In genomic region chr6:116387374-116387773, GRCh38 we compare ENCODE assay signal across 8 cellular contexts. TPM values are rescaled to one million over a fixed set of nuclear protein-coding genes. Genes with fewer than 3 reads are reported as not detected.
DNase-seq lines count a peak whose midpoint lies in the region; ATAC-seq and TF ChIP-seq lines count a peak whose summit lies in the region.

No MANE protein-coding gene starts in this region.

- in situ Hi-C loops in GM13976 (cut with MboI; ENCODE audit: low sequenced_read_pairs, unreplicated experiment), result no loop called here

- peak; percentile 29 for DNase-seq in GM13976 (ENCODE audit: low spot score)
- DNase-seq in M059J (ENCODE audit: low read depth), result peak; percentile 80
- peak; percentile 51 to 56 for DNase-seq in foreskin fibroblast
- DNase-seq in mucosa of gallbladder (ENCODE audit: low spot score), result no peak
- no peak for DNase-seq in COLO829 (ENCODE audit: low spot score)
- no peak for DNase-seq in erythroblast (lab: John Stamatoyannopoulos, UW)
- no peak for DNase-seq in activated CD4-positive, CD25-positive, alpha-beta regulatory T cell (lab: John Stamatoyannopoulos, UW)

- no peak overlapping the region for H3K4me3 ChIP-seq in foreskin fibroblast (ENCODE audit: low read depth in 1 of 2, low read length in 2 of 2)

- TF ChIP-seq CTCF in GM13976 (IDR thresholded peaks at IDR 0.05; ENCODE audit: borderline replicate concordance, control extremely low read depth, extremely low read depth, insufficient read depth, missing control alignments) (no peak), foreskin fibroblast (IDR thresholded peaks at IDR 0.05; ENCODE audit: low read depth, low read length) (no peak)

- no peak for TF ChIP-seq POLR2A in erythroblast (IDR thresholded peaks at IDR 0.05; ENCODE audit: low read length)

- peak; percentile 66 for ATAC-seq in GM21825 (IDR thresholded peaks at IDR 0.05; ENCODE audit: unreplicated experiment)

RNA-seq across cellular contexts. Expression of gene DSE, which starts 16.6 kb away (rescaled TPM):
- total RNA-seq in M059J (2014; rRNA removed; shearing (Covaris generic)), result 15.4 and 24.5 TPM in 2 replicates
- 24.9 TPM for total RNA-seq in mucosa of gallbladder

Comparison
In these comparisons a context has a peak if more than half of its experiments do, and no peak if none do; other contexts are left out.
1. DNase-seq: peak in GM13976 (single experiment), M059J (single experiment) and foreskin fibroblast (2 of 2); none in mucosa of gallbladder (single experiment), COLO829 (single experiment), erythroblast (0 of 2) and activated CD4-positive, CD25-positive, alpha-beta regulatory T cell (0 of 4).